Comparison of ENCODE assay signal across 8 cellular contexts in the genomic region with DNA sequence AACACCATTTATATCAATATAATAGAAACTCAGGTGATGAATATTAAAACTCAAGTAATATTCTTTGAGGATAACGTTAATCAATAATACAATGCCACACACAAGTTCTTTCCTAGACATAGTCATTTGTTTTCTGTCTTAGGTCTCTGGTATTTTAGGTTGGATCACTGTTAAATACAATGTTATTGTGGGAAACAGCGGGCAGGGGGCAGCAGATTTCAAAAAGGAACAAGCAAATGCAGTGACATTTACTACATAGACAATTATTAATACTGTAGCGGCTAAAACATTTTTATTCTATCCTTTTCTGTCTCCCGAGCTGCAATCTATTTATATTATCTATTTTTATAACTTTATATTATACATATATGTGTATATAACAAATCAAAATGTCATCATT.
DNase-seq lines count a peak whose midpoint lies in the region; ATAC-seq, FAIRE-seq and TF ChIP-seq lines count a peak whose summit lies in the region.

No MANE protein-coding gene starts in this region.

- H3K4me1 Mint-ChIP-seq in osteocyte (ENCODE audit: unreplicated experiment), result peaks cover 13% of the 10 kb centered on the region
- no peaks in the 10 kb centered on the region for H3K4me1 Mint-ChIP-seq in naive thymus-derived CD4-positive, alpha-beta T cell

- no peak overlapping the region for H2AK5ac ChIP-seq in H1 (ENCODE audit: low read depth, low read length)

- CTCF ChIA-PET in H1 (lab: Charles Lee; ENCODE audit: partially characterized antibody), result interaction anchor here (0.7 to 2.3 kb wide), 18 partner anchors 9 to 583 kb away, joined by 3 to 10 read pairs (median 4); no protein-coding TSS in a partner anchor
- CTCF ChIA-PET in naive thymus-derived CD4-positive, alpha-beta T cell (lab: Charles Lee), result no interaction called here

- no peak overlapping the region for H4K5ac ChIP-seq in H1 (ENCODE audit: insufficient read length, low read depth, low read length)

- no peaks in the 10 kb centered on the region for H3K4me1 ChIP-seq in H1 (replicated peaks in 1 of 4; ENCODE audit: control insufficient read depth in 3 of 4, insufficient read depth in 4 of 4, low read length in 3 of 4)
- no peaks in the 10 kb centered on the region for H3K4me1 ChIP-seq in naive thymus-derived CD4-positive, alpha-beta T cell (ENCODE audit: control insufficient read depth in 2 of 2, insufficient read depth in 2 of 2, low read length in 2 of 2)

- no peak overlapping the region for H3K9ac ChIP-seq in H1 (replicated peaks in 1 of 4; ENCODE audit: extremely low read depth in 1 of 4, low read depth in 3 of 4, low read length in 3 of 4)

- peak; percentile 54 to 59 for TF ChIP-seq RAD21 in H1 (IDR thresholded peaks at IDR 0.05 in 1 of 2, conservative IDR thresholded peaks at IDR 0.05 in 1 of 2; ENCODE audit: low read depth in 2 of 2, low read length in 2 of 2)

- no peaks in the 10 kb centered on the region for H3K36me3 ChIP-seq in H1 (ENCODE audit: control insufficient read depth in 2 of 4, insufficient read depth in 4 of 4, low read length in 3 of 4)
- no peaks in the 10 kb centered on the region for H3K36me3 ChIP-seq in naive thymus-derived CD4-positive, alpha-beta T cell (ENCODE audit: control insufficient read depth in 2 of 3, insufficient read depth in 3 of 3, low read length in 3 of 3)

- no peak overlapping the region for H2BK15ac ChIP-seq in H1 (ENCODE audit: low read length)

- H2BK5ac ChIP-seq in H1 (ENCODE audit: low read depth, low read length), result no peak overlapping the region

- DNase-seq in GM12864 (ENCODE audit: low read depth) (peak; percentile 13), NCI-H82 treated with DMSO at 0.1 percent for 48 hours (lab: John Stamatoyannopoulos, UW; ENCODE audit: unreplicated experiment) (peak; percentile 22), H1 (ENCODE audit: low read depth in 1 of 2, low spot score in 2 of 2) (peak in 1 of 2 experiments; percentile 50), osteocyte (ENCODE audit: extremely low spot score, unreplicated experiment) (no peak)
- no peak for DNase-seq in naive thymus-derived CD4-positive, alpha-beta T cell

- no peak overlapping the region for H3K56ac ChIP-seq in H1 (replicated peaks; ENCODE audit: insufficient read length, low read depth, low read length)

- H3K18ac ChIP-seq in H1 (ENCODE audit: extremely low read depth, low read length), result no peak overlapping the region

- H3K23ac ChIP-seq in H1 (ENCODE audit: insufficient read length), result no peak overlapping the region

- no peak overlapping the region for H2AFZ ChIP-seq in H1 (ENCODE audit: low read length)

- H3K79me2 ChIP-seq in H1 (ENCODE audit: control insufficient read depth in 1 of 2, insufficient read depth in 2 of 2, low read length in 2 of 2), result no peaks in the 10 kb centered on the region

- H2BK120ac ChIP-seq in H1 (replicated peaks; ENCODE audit: low read depth, low read length), result no peak overlapping the region

- H3K36me3 Mint-ChIP-seq in osteocyte (ENCODE audit: unreplicated experiment), result no peaks in the 10 kb centered on the region
- no peaks in the 10 kb centered on the region for H3K36me3 Mint-ChIP-seq in naive thymus-derived CD4-positive, alpha-beta T cell

- intact Hi-C loops in naive thymus-derived CD4-positive, alpha-beta T cell (cut with micrococcal nuclease), result no loop called here

- TF ChIP-seq CTCF in GM12864 (IDR thresholded peaks at IDR 0.05; ENCODE audit: low read depth, low read length, missing control alignments) (peak; percentile 36), H1 (IDR thresholded peaks at IDR 0.05; ENCODE audit: control extremely low read depth in 1 of 3, insufficient read depth in 1 of 3, low read depth in 1 of 3, low read length in 3 of 3) (peak in 2 of 3 experiments; percentile 28 to 47; a peak in 2 of 4 replicates), osteocyte (IDR thresholded peaks at IDR 0.05) (peak; percentile 85)

- no peak for TF ChIP-seq POLR2A in H1 (IDR thresholded peaks at IDR 0.05; ENCODE audit: control extremely low read depth in 1 of 2, low read depth in 2 of 2, low read length in 2 of 2)

- no peak overlapping the region for H2BK12ac ChIP-seq in H1 (ENCODE audit: low read depth, low read length)

- H3K4me2 ChIP-seq in H1 (ENCODE audit: insufficient read depth in 1 of 2, low read depth in 2 of 2, low read length in 2 of 2), result no peak overlapping the region

- 37% methylated on average over 4 of the region's 4 CpGs; no CpG with 5 or more reads in 1 of the 2 experiments for WGBS in H1 (ENCODE audit: extremely low coverage in 1 of 2, insufficient coverage in 1 of 2, insufficient read length in 1 of 2, insufficient replicate concordance in 2 of 2, low coverage in 1 of 2, low lambda C conversion rate in 2 of 2, missing lambda C conversion rate in 1 of 2), 2 experiments

- H4K8ac ChIP-seq in H1 (ENCODE audit: extremely low read depth, insufficient read depth, low read length), result no peak overlapping the region

- FAIRE-seq in A204.1 (lab: Jason Lieb, UNC) (peak; percentile 78), H1 (lab: Jason Lieb, UNC) (peak; percentile 39)

- no peak overlapping the region for H4K91ac ChIP-seq in H1 (replicated peaks; ENCODE audit: insufficient read length, low read length)

- no peak overlapping the region for H3K27ac Mint-ChIP-seq in osteocyte (ENCODE audit: unreplicated experiment)
- H3K27ac Mint-ChIP-seq in naive thymus-derived CD4-positive, alpha-beta T cell, result no peak overlapping the region

- no peaks in the 10 kb centered on the region for H3K9me3 ChIP-seq in H1 (ENCODE audit: insufficient read depth in 2 of 2, low read depth in 1 of 2, low read length in 1 of 2)
- no peaks in the 10 kb centered on the region for H3K9me3 ChIP-seq in naive thymus-derived CD4-positive, alpha-beta T cell (ENCODE audit: control insufficient read depth in 2 of 3, low read length in 3 of 3)

- no peaks in the 10 kb centered on the region for H3K23me2 ChIP-seq in H1 (ENCODE audit: low read depth, low read length)

- H3K14ac ChIP-seq in H1 (ENCODE audit: insufficient read length), result no peak overlapping the region

- ATAC-seq in HG02970 (IDR thresholded peaks at IDR 0.05; ENCODE audit: low FRiP score, unreplicated experiment) (peak; percentile 60), HG03571 (IDR thresholded peaks at IDR 0.05; ENCODE audit: unreplicated experiment) (no peak)
- no peak for ATAC-seq in naive thymus-derived CD4-positive, alpha-beta T cell

- H3K4me3 ChIP-seq in GM12864 (ENCODE audit: low read depth, low read length) (no peak overlapping the region), H1 (ENCODE audit: extremely low read depth in 1 of 4, insufficient read depth in 2 of 4, low read depth in 3 of 4, low read length in 4 of 4) (no peak overlapping the region)
- no peak overlapping the region for H3K4me3 ChIP-seq in naive thymus-derived CD4-positive, alpha-beta T cell (ENCODE audit: low read length)

- no peak for TF ChIP-seq EP300 in H1 (IDR thresholded peaks at IDR 0.05; ENCODE audit: borderline replicate concordance in 1 of 2, low read depth in 2 of 2, low read length in 2 of 2)

- H2BK20ac ChIP-seq in H1 (ENCODE audit: low read length), result no peak overlapping the region

- no peak overlapping the region for H3K4me3 Mint-ChIP-seq in osteocyte (ENCODE audit: unreplicated experiment)
- no peak overlapping the region for H3K4me3 Mint-ChIP-seq in naive thymus-derived CD4-positive, alpha-beta T cell

- H4K20me1 ChIP-seq in H1 (replicated peaks in 1 of 2; ENCODE audit: control insufficient read depth in 1 of 2, insufficient read depth in 2 of 2, low read length in 2 of 2), result no peaks in the 10 kb centered on the region

- H3K4ac ChIP-seq in H1 (replicated peaks; ENCODE audit: insufficient read length, low read depth, low read length), result no peak overlapping the region

- POLR2A ChIA-PET in H1 (lab: Charles Lee; ENCODE audit: partially characterized antibody), result no interaction called here
- POLR2A ChIA-PET in naive thymus-derived CD4-positive, alpha-beta T cell (lab: Charles Lee), result no interaction called here

- no peak overlapping the region for H3K27ac ChIP-seq in H1 (ENCODE audit: low read depth, low read length)
- H3K27ac ChIP-seq in naive thymus-derived CD4-positive, alpha-beta T cell (ENCODE audit: low read depth, low read length), result no peak overlapping the region

- H3K9me3 Mint-ChIP-seq in osteocyte (ENCODE audit: unreplicated experiment), result no peaks in the 10 kb centered on the region
- H3K9me3 Mint-ChIP-seq in naive thymus-derived CD4-positive, alpha-beta T cell, result peaks cover 0 to 6% (median 0%) of the 10 kb centered on the region in 11 donors

- no peaks in the 10 kb centered on the region for H3K79me1 ChIP-seq in H1 (ENCODE audit: low read depth, low read length)

- H3K27me3 Mint-ChIP-seq in osteocyte (ENCODE audit: unreplicated experiment), result no peaks in the 10 kb centered on the region
- peaks cover 0 to 11% (median 4%) of the 10 kb centered on the region in 5 donors for H3K27me3 Mint-ChIP-seq in naive thymus-derived CD4-positive, alpha-beta T cell

- no peaks in the 10 kb centered on the region for H3K27me3 ChIP-seq in H1 (replicated peaks in 1 of 4; ENCODE audit: control insufficient read depth in 3 of 4, extremely low read depth in 1 of 4, insufficient read depth in 3 of 4, low read length in 3 of 4)
- no peaks in the 10 kb centered on the region for H3K27me3 ChIP-seq in naive thymus-derived CD4-positive, alpha-beta T cell (ENCODE audit: control insufficient read depth in 2 of 2, insufficient read depth in 2 of 2, low read length in 2 of 2)

TF ChIP-seq in H1, 55 proteins besides CTCF, POLR2A, EP300 and RAD21 (continues in another document):
- TF ChIP-seq FOSL1 (IDR thresholded peaks at IDR 0.05; ENCODE audit: insufficient read depth, low read depth, low read length), result no peak
- TF ChIP-seq EZH2 (IDR thresholded peaks at IDR 0.05; ENCODE audit: low read depth, low read length, severe bottlenecking), result no peak
- no peak for TF ChIP-seq NRF1 (IDR thresholded peaks at IDR 0.05; ENCODE audit: low read depth, low read length)
- TF ChIP-seq BCL11A (IDR thresholded peaks at IDR 0.05; ENCODE audit: low read depth in 2 of 2, low read length in 2 of 2), result no peak
- TF ChIP-seq RXRA (IDR thresholded peaks at IDR 0.05; ENCODE audit: insufficient read depth, low read depth, low read length), result no peak
- TF ChIP-seq GTF2F1 (IDR thresholded peaks at IDR 0.05; ENCODE audit: borderline replicate concordance, low read depth, low read length), result no peak
- no peak for TF ChIP-seq POLR2AphosphoS5 (IDR thresholded peaks at IDR 0.05; ENCODE audit: low read depth, low read length)
- TF ChIP-seq TEAD4 (IDR thresholded peaks at IDR 0.05; ENCODE audit: low read depth, low read length), result no peak
- no peak for TF ChIP-seq E2F6 (IDR thresholded peaks at IDR 0.05)
- TF ChIP-seq SIX5 (IDR thresholded peaks at IDR 0.05; ENCODE audit: low read depth, low read length), result no peak
- no peak for TF ChIP-seq RNF2 (IDR thresholded peaks at IDR 0.05; ENCODE audit: borderline replicate concordance, low read depth, low read length, missing control alignments, poor library complexity, severe bottlenecking)

Comparison
In these comparisons a context has a peak if more than half of its experiments do, and no peak if none do; other contexts are left out.
1. DNase-seq: peak in GM12864 (single experiment) and NCI-H82 treated with DMSO at 0.1 percent for 48 hours (single experiment); none in osteocyte (single experiment) and naive thymus-derived CD4-positive, alpha-beta T cell (0 of 9).
2. Peak in every context shown above with its lines, with median percentiles within 50 percentile points of each other: CTCF ChIP-seq.